Comparison of ENCODE assay signal across 8 cellular contexts in the genomic region with DNA sequence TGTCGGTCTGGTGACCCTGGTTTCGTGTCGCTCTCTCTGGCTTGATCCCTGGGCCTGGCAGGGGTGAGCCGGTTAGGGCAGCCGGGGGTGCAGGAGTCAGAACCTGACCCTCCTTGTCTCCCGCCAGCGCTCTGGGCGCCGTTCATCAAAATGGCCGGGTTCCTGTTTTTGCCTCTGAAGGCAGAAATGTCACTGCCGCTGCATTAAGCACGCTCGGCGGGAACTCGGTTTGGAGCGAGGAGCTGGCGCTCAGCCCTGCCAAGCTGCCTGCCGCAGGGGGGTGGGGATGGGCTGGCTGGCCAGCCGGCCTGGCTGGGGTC.
DNase-seq lines count a peak whose midpoint lies in the region; ATAC-seq and TF ChIP-seq lines count a peak whose summit lies in the region.

No MANE protein-coding gene starts in this region.

- H3K27ac Mint-ChIP-seq in CD8-positive, alpha-beta memory T cell, result peak overlapping the region in 6 of 8 donors; percentile 51 to 96 (median 76)
- peak overlapping the region; percentile 79 for H3K27ac Mint-ChIP-seq in neural progenitor cell

- no peak overlapping the region for H3K9ac ChIP-seq in neural progenitor cell

- no peaks in the 10 kb centered on the region for H3K9me3 Mint-ChIP-seq in CD8-positive, alpha-beta memory T cell
- peaks cover 1% of the 10 kb centered on the region for H3K9me3 Mint-ChIP-seq in neural progenitor cell

- DNase-seq in CD8-positive, alpha-beta memory T cell, result no peak
- DNase-seq in NB4 (ENCODE audit: low read depth) (peak; percentile 67), dorsolateral prefrontal cortex (peak in 9 of 10 donors; percentile 44 to 82 (median 62)), neural progenitor cell (ENCODE audit: low spot score) (peak; percentile 81), NCI-H128 (lab: John Stamatoyannopoulos, UW; ENCODE audit: unreplicated experiment) (no peak), RWPE1 (ENCODE audit: low spot score) (no peak), omental fat pad (ENCODE audit: low spot score) (no peak)

- no peak for TF ChIP-seq POLR2A in NB4 (IDR thresholded peaks at IDR 0.05; ENCODE audit: extremely low read depth, insufficient read length)

- CTCF ChIA-PET in CD8-positive, alpha-beta memory T cell (lab: Charles Lee), result interaction anchor here (1.0 to 4.3 kb wide), 7 partner anchors 21 to 137 kb away, joined by 3 to 26 read pairs (median 7); no protein-coding TSS in a partner anchor
- CTCF ChIA-PET in RWPE1 (lab: Yijun Ruan, JAX), result interaction anchor here (0.6 to 2.6 kb wide), 4 partner anchors 19 to 64 kb away, joined by 3 to 22 read pairs (median 4); no protein-coding TSS in a partner anchor

- H3K27me3 ChIP-seq in CD8-positive, alpha-beta memory T cell (ENCODE audit: insufficient read depth, low read length, poor library complexity, severe bottlenecking), result no peaks in the 10 kb centered on the region
- H3K27me3 ChIP-seq in dorsolateral prefrontal cortex (no peaks in the 10 kb centered on the region), neural progenitor cell (peaks cover 31% of the 10 kb centered on the region)

- no peaks in the 10 kb centered on the region for H4K20me1 ChIP-seq in neural progenitor cell (ENCODE audit: low read depth)

- H3K4me3 ChIP-seq in CD8-positive, alpha-beta memory T cell (ENCODE audit: low read length), result peak overlapping the region; percentile 78
- H3K4me3 ChIP-seq in NB4 (ENCODE audit: low read depth, low read length) (peak overlapping the region; percentile 54), dorsolateral prefrontal cortex (peak overlapping the region in 58 of 59 donors; percentile 37 to 82 (median 66)), neural progenitor cell (peak overlapping the region; percentile 59)

- H3F3A ChIP-seq in neural progenitor cell (ENCODE audit: low read depth), result peaks cover 63% of the 10 kb centered on the region

- no peaks in the 10 kb centered on the region for H3K79me2 ChIP-seq in neural progenitor cell (ENCODE audit: low read depth)

- POLR2A ChIA-PET in CD8-positive, alpha-beta memory T cell (lab: Charles Lee), result interaction anchor here (1.8 to 2.7 kb wide), 3 partner anchors 35 to 64 kb away, joined by 11 to 19 read pairs (median 11); partner anchors contain the start of gene CXXC5
- POLR2A ChIA-PET in RWPE1 (lab: Yijun Ruan, JAX; ENCODE audit: low non-redundant PET), result no interaction called here

- peaks cover 26 to 50% (median 30%) of the 10 kb centered on the region in 3 donors for H3K4me1 Mint-ChIP-seq in CD8-positive, alpha-beta memory T cell
- peaks cover 38% of the 10 kb centered on the region for H3K4me1 Mint-ChIP-seq in neural progenitor cell

- H3K4me1 ChIP-seq in CD8-positive, alpha-beta memory T cell (ENCODE audit: insufficient read depth, low read length), result peaks cover 32% of the 10 kb centered on the region
- H3K4me1 ChIP-seq in neural progenitor cell, result peaks cover 38% of the 10 kb centered on the region

- peaks cover 0 to 1% (median 0%) of the 10 kb centered on the region in 3 donors for H3K36me3 Mint-ChIP-seq in CD8-positive, alpha-beta memory T cell
- H3K36me3 Mint-ChIP-seq in neural progenitor cell, result peaks cover 1% of the 10 kb centered on the region

- H3K36me3 ChIP-seq in CD8-positive, alpha-beta memory T cell (ENCODE audit: insufficient read depth, low read length), result no peaks in the 10 kb centered on the region
- H3K36me3 ChIP-seq in neural progenitor cell, result no peaks in the 10 kb centered on the region

- TF ChIP-seq CTCF in NB4 (IDR thresholded peaks at IDR 0.05; ENCODE audit: low read depth, low read length) (no peak), dorsolateral prefrontal cortex (IDR thresholded peaks at IDR 0.05 in 54 of 56, conservative IDR thresholded peaks at IDR 0.05 in 2 of 56; ENCODE audit: low read depth in 1 of 56, partially characterized antibody in 56 of 56) (no peak), neural progenitor cell (IDR thresholded peaks at IDR 0.05) (no peak), RWPE1 (conservative IDR thresholded peaks at IDR 0.05; ENCODE audit: low read depth) (no peak), omental fat pad (IDR thresholded peaks at IDR 0.05) (no peak)

- peak overlapping the region; percentile 60 for H2AFZ ChIP-seq in neural progenitor cell (replicated peaks)

- H3K4me3 Mint-ChIP-seq in CD8-positive, alpha-beta memory T cell, result peak overlapping the region; percentile 72 to 90 (median 78)
- H3K4me3 Mint-ChIP-seq in neural progenitor cell, result peak overlapping the region; percentile 83

- intact Hi-C loops in dorsolateral prefrontal cortex (cut with DNase I), result loop anchor here (2.0 to 5.0 kb wide), 4 partner anchors 15 to 53 kb away; no protein-coding TSS in a partner anchor

- no peaks in the 10 kb centered on the region for H3K9me3 ChIP-seq in CD8-positive, alpha-beta memory T cell (ENCODE audit: low read length)
- H3K9me3 ChIP-seq in neural progenitor cell (ENCODE audit: low read depth), result no peaks in the 10 kb centered on the region

- peak overlapping the region; percentile 87 for H3K4me2 ChIP-seq in neural progenitor cell

- no peaks in the 10 kb centered on the region for H3K27me3 Mint-ChIP-seq in CD8-positive, alpha-beta memory T cell
- H3K27me3 Mint-ChIP-seq in neural progenitor cell (ENCODE audit: insufficient read depth, low read depth), result peaks cover 14% of the 10 kb centered on the region

- H3K27ac ChIP-seq in CD8-positive, alpha-beta memory T cell (ENCODE audit: low read depth, low read length), result no peak overlapping the region
- H3K27ac ChIP-seq in dorsolateral prefrontal cortex, result peak overlapping the region; percentile 76 to 98 (median 95)
- no peak overlapping the region for H3K27ac ChIP-seq in neural progenitor cell
- no peak overlapping the region for H3K27ac ChIP-seq in RWPE1

- ATAC-seq in GM18867 (IDR thresholded peaks at IDR 0.05; ENCODE audit: unreplicated experiment) (no peak), omental fat pad (ENCODE audit: low FRiP score) (no peak)

Comparison
In these comparisons a context has a peak if more than half of its experiments do, and no peak if none do; other contexts are left out.
1. DNase-seq: peak in NB4 (single experiment), dorsolateral prefrontal cortex (9 of 10) and neural progenitor cell (single experiment); none in CD8-positive, alpha-beta memory T cell (0 of 5), NCI-H128 (single experiment), RWPE1 (single experiment) and omental fat pad (single experiment).
2. H3K27ac ChIP-seq: peak in dorsolateral prefrontal cortex (59 of 59); none in CD8-positive, alpha-beta memory T cell (single experiment), neural progenitor cell (single experiment) and RWPE1 (single experiment).
3. Peak in every context shown above with its lines, with median percentiles within 50 percentile points of each other: H3K4me3 ChIP-seq.